Comparison of ENCODE assay signal across 10 cellular contexts in the genomic region with DNA sequence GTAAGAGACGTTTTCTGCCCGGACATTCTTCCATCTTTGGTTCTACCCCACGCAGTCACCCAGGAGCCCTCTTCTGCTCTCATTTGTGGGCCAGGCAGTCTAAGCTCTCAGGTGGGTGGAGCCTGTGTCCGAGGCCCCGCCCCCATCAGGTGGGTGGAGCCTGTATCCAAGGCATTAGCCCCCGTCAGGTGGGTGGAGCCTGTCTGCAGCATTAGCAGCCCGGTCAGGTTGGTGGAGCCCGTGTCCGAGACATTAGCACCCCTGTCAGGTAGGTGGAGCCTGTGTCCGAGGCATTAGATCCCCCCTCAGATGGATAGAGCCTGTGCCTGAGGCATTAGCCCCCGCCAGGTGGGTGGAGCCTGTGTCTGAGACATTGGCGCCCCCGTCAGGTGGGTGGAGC. TPM values are rescaled to one million over a fixed set of nuclear protein-coding genes. Genes with fewer than 3 reads are reported as not detected.
DNase-seq lines count a peak whose midpoint lies in the region; ATAC-seq and TF ChIP-seq lines count a peak whose summit lies in the region.
"Had no signal": no experiment of that assay in that cellular context is flagged by ENCODE, and none has a peak within 500 bp of the region (broad histone marks: within the 10 kb centered on the region; RNA-seq: fewer than 3 reads in every experiment).

No MANE protein-coding gene starts in this region.

- H3K27me3 Mint-ChIP-seq in effector memory CD8-positive, alpha-beta T cell: no peaks in the 10 kb centered on the region
- H3K27me3 Mint-ChIP-seq: activated naive CD4-positive, alpha-beta T cell treated with anti-CD3 and anti-CD28 coated beads, Interleukin-2, amount 50 U/mL, for 24 hours; stimulated activated naive B cell treated with anti-CD40 and anti-IgM and Interleukin-4, amounts not matched to agents 10 μg/mL and 1 μg/mL and 100 μg/mL, for 72 hours had no signal

- H3K4me1 ChIP-seq in thyroid gland: peaks cover 4 to 15% of the 10 kb centered on the region in 2 donors

- H3K4me3 ChIP-seq in WERI-Rb-1 (ENCODE audit: low read depth, low read length) (no peak overlapping the region), thyroid gland (replicated peaks in 1 of 3) (no peak overlapping the region)

- 97 to 100% methylated on average over 3 to 5 of the region's 13 CpGs for WGBS in thyroid gland, 2 donors

- H3K9me3 Mint-ChIP-seq in effector memory CD8-positive, alpha-beta T cell: no peaks in the 10 kb centered on the region
- H3K9me3 Mint-ChIP-seq: activated naive CD4-positive, alpha-beta T cell treated with anti-CD3 and anti-CD28 coated beads, Interleukin-2, amount 50 U/mL, for 24 hours; stimulated activated naive B cell treated with anti-CD40 and anti-IgM and Interleukin-4, amounts not matched to agents 10 μg/mL and 1 μg/mL and 100 μg/mL, for 72 hours had no signal

- H3K27me3 ChIP-seq in WERI-Rb-1 (ENCODE audit: insufficient read depth, low read depth, severe bottlenecking) (no peaks in the 10 kb centered on the region), thyroid gland (no peaks in the 10 kb centered on the region)

- H3K36me3 Mint-ChIP-seq in effector memory CD8-positive, alpha-beta T cell (ENCODE audit: insufficient read depth): peaks cover 39% of the 10 kb centered on the region

- H3K4me1 Mint-ChIP-seq in effector memory CD8-positive, alpha-beta T cell (ENCODE audit: low read depth in 2 of 2): no peaks in the 10 kb centered on the region

- no peak for TF ChIP-seq POLR2A in thyroid gland (IDR thresholded peaks at IDR 0.05)

- intact Hi-C loops in thyroid gland (cut with DNase I): no loop called here

- TF ChIP-seq CTCF in WERI-Rb-1 (IDR thresholded peaks at IDR 0.05; ENCODE audit: low read depth, low read length): no peak
- TF ChIP-seq CTCF in thyroid gland (IDR thresholded peaks at IDR 0.05): no peak

- ATAC-seq in effector memory CD8-positive, alpha-beta T cell (replicated peaks): peak; percentile 52
- no peak for ATAC-seq in GM18517 (IDR thresholded peaks at IDR 0.05; ENCODE audit: unreplicated experiment)

- no peak overlapping the region for H3K4me3 Mint-ChIP-seq in effector memory CD8-positive, alpha-beta T cell
- H3K4me3 Mint-ChIP-seq: activated naive CD4-positive, alpha-beta T cell treated with anti-CD3 and anti-CD28 coated beads, Interleukin-2, amount 50 U/mL, for 24 hours; stimulated activated naive B cell treated with anti-CD40 and anti-IgM and Interleukin-4, amounts not matched to agents 10 μg/mL and 1 μg/mL and 100 μg/mL, for 72 hours had no signal

- peaks cover 6% of the 10 kb centered on the region for H3K36me3 ChIP-seq in WERI-Rb-1
- peaks cover 0 to 16% of the 10 kb centered on the region in 2 donors for H3K36me3 ChIP-seq in thyroid gland

- H3K27ac Mint-ChIP-seq in effector memory CD8-positive, alpha-beta T cell: no peak overlapping the region
- H3K27ac Mint-ChIP-seq: activated naive CD4-positive, alpha-beta T cell treated with anti-CD3 and anti-CD28 coated beads, Interleukin-2, amount 50 U/mL, for 24 hours; stimulated activated naive B cell treated with anti-CD40 and anti-IgM and Interleukin-4, amounts not matched to agents 10 μg/mL and 1 μg/mL and 100 μg/mL, for 72 hours had no signal

- H3K27ac ChIP-seq in WERI-Rb-1: no peak overlapping the region
- no peak overlapping the region for H3K27ac ChIP-seq in thyroid gland

- DNase-seq in NCI-H2196 (lab: John Stamatoyannopoulos, UW; ENCODE audit: unreplicated experiment) (peak; percentile 2), NCI-H2196 treated with DMSO at 0.1 percent for 48 hours (lab: John Stamatoyannopoulos, UW; ENCODE audit: unreplicated experiment) (no peak), WERI-Rb-1 (peak; percentile 60), thyroid gland (no peak)
- peak in 2 of 3 experiments; percentile 14 to 33 for DNase-seq in effector memory CD8-positive, alpha-beta T cell
- DNase-seq in stimulated activated CD8-positive, alpha-beta memory T cell treated with anti-CD3 and anti-CD28 coated beads, Interleukin-7, amount 100 ng/mL, for 24 hours (ENCODE audit: low read depth): peak; percentile 37
- DNase-seq in central memory CD4-positive, alpha-beta T cell: no peak
- DNase-seq: stimulated activated naive B cell treated with anti-CD40 and anti-IgM and Interleukin-4, amounts not matched to agents 10 μg/mL and 1 μg/mL and 100 μg/mL, for 72 hours had no signal

- H3K9me3 ChIP-seq in WERI-Rb-1 (ENCODE audit: severe bottlenecking) (no peaks in the 10 kb centered on the region), thyroid gland (no peaks in the 10 kb centered on the region)

RNA-seq across cellular contexts. Expression of gene C13orf46, which starts 45.5 kb away (rescaled TPM):
- total RNA-seq in thyroid gland: 1 to 10 TPM in 3 of 4 donors, under 1 TPM in 1; 0.67 to 9.4 (median 4.3) TPM

Comparison
In these comparisons a context has a peak if more than half of its experiments do, and no peak if none do; other contexts are left out.
1. DNase-seq: peak in NCI-H2196 (single experiment), WERI-Rb-1 (single experiment), effector memory CD8-positive, alpha-beta T cell (2 of 3) and stimulated activated CD8-positive, alpha-beta memory T cell treated with anti-CD3 and anti-CD28 coated beads, Interleukin-7, amount 100 ng/mL, for 24 hours (single experiment); none in NCI-H2196 treated with DMSO at 0.1 percent for 48 hours (single experiment), thyroid gland (0 of 2) and central memory CD4-positive, alpha-beta T cell (single experiment).